Comparison of ENCODE assay signal across 11 cellular contexts in the genomic region with DNA sequence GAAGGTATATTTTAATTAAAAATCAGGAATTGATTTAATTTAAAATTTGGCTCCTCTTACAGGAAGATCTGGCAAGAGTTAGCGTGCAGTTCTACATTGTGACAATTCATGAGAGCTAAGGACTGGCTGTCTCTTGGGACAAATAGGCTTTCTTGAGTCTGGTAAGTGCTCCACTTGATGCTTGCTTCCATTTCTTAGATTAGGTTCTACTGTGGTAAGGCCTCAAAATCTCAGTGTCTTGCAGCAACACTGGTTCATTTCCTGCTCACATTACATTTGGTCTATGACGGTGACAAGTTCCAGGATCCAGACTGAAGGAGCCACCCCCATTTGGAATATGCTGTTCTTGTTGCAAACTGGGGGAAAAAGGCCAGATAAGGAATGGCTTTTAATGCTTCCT. TPM values are rescaled to one million over a fixed set of nuclear protein-coding genes. Genes with fewer than 3 reads are reported as not detected.
DNase-seq lines count a peak whose midpoint lies in the region; ATAC-seq and TF ChIP-seq lines count a peak whose summit lies in the region.
"Not testable (repeated sequence)": the region's sequence is repeated elsewhere in the genome, so short reads cannot be mapped to it uniquely, and the experiment has no call there.
"Had no signal": no experiment of that assay in that cellular context is flagged by ENCODE, and none has a peak within 500 bp of the region (broad histone marks: within the 10 kb centered on the region; RNA-seq: fewer than 3 reads in every experiment).

No MANE protein-coding gene starts in this region.

- not testable (repeated sequence) for DNase-seq in CD4-positive, alpha-beta T cell; activated CD4-positive, alpha-beta memory T cell treated with anti-CD3 and anti-CD28 coated beads for 36 hours; left cardiac atrium
- peak; percentile 4 for DNase-seq in choroid plexus epithelial cell (ENCODE audit: low read depth)

- H3K36me3 Mint-ChIP-seq in CD4-positive, alpha-beta T cell (ENCODE audit: low read depth); activated CD4-positive, alpha-beta memory T cell treated with anti-CD3 and anti-CD28 coated beads for 36 hours: not testable (repeated sequence)

- peak overlapping the region; percentile 83 for H3K4me3 Mint-ChIP-seq in CD4-positive, alpha-beta T cell
- peak overlapping the region; percentile 69 for H3K4me3 Mint-ChIP-seq in activated CD4-positive, alpha-beta memory T cell treated with anti-CD3 and anti-CD28 coated beads for 36 hours

- TF ChIP-seq CTCF in CD4-positive, alpha-beta T cell (IDR thresholded peaks at IDR 0.05); choroid plexus epithelial cell (conservative IDR thresholded peaks at IDR 0.05; ENCODE audit: low read depth, low read length): not testable (repeated sequence)

- intact Hi-C loops in CD4-positive, alpha-beta T cell (cut with DNase I, micrococcal nuclease); activated CD4-positive, alpha-beta memory T cell treated with anti-CD3 and anti-CD28 coated beads for 36 hours (cut with micrococcal nuclease); left cardiac atrium (cut with DNase I): not testable (repeated sequence)

- not testable (repeated sequence) for H3K4me1 ChIP-seq in HUES64 (ENCODE audit: insufficient read depth, low read length); rectal smooth muscle tissue (ENCODE audit: control insufficient read depth, insufficient read depth, low read length); thymus (ENCODE audit: control insufficient read depth, insufficient read depth, low read length)

- H3K4me1 Mint-ChIP-seq in CD4-positive, alpha-beta T cell (ENCODE audit: low read depth); activated CD4-positive, alpha-beta memory T cell treated with anti-CD3 and anti-CD28 coated beads for 36 hours (ENCODE audit: low read depth): not testable (repeated sequence)

- H3K9me3 Mint-ChIP-seq in CD4-positive, alpha-beta T cell; activated CD4-positive, alpha-beta memory T cell treated with anti-CD3 and anti-CD28 coated beads for 36 hours: not testable (repeated sequence)

- ATAC-seq in CD4-positive, alpha-beta T cell (ENCODE audit: poor library complexity), result not testable (repeated sequence)
- ATAC-seq in GM19452 (IDR thresholded peaks at IDR 0.05; ENCODE audit: unreplicated experiment) (peak; percentile 4), left cardiac atrium (peak; percentile 21 to 42)

- not testable (repeated sequence) for H3K27me3 ChIP-seq in CD4-positive, alpha-beta T cell (ENCODE audit: control insufficient read depth, insufficient read depth, low read length); rectal smooth muscle tissue (ENCODE audit: control insufficient read depth, insufficient read depth, low read length); thymus (ENCODE audit: control insufficient read depth, insufficient read depth)
- H3K27me3 ChIP-seq in HUES64 (ENCODE audit: insufficient read depth, low read length), result peaks cover 11% of the 10 kb centered on the region

- CTCF ChIA-PET in CD4-positive, alpha-beta T cell (lab: Charles Lee); activated CD4-positive, alpha-beta memory T cell treated with anti-CD3 and anti-CD28 coated beads for 36 hours (lab: Charles Lee): not testable (repeated sequence)

- H3K4me3 ChIP-seq in HUES64 (ENCODE audit: low read length) (peak overlapping the region; percentile 10; the same call in 1 of the 2 replicates), choroid plexus epithelial cell (ENCODE audit: low read depth, low read length) (peak overlapping the region; percentile 63), rectal smooth muscle tissue (ENCODE audit: low read length) (peak overlapping the region; percentile 21), thymus (ENCODE audit: low read length) (peak overlapping the region; percentile 60)

- H3K27ac Mint-ChIP-seq in CD4-positive, alpha-beta T cell; activated CD4-positive, alpha-beta memory T cell treated with anti-CD3 and anti-CD28 coated beads for 36 hours: not testable (repeated sequence)

- H3K27me3 Mint-ChIP-seq in CD4-positive, alpha-beta T cell, result peaks cover 23% of the 10 kb centered on the region
- peaks cover 10% of the 10 kb centered on the region for H3K27me3 Mint-ChIP-seq in activated CD4-positive, alpha-beta memory T cell treated with anti-CD3 and anti-CD28 coated beads for 36 hours

- not testable (repeated sequence) for H3K9me3 ChIP-seq in CD4-positive, alpha-beta T cell (ENCODE audit: control insufficient read depth, low read length); HUES64 (ENCODE audit: insufficient read depth, low read depth, low read length); thymus (ENCODE audit: control insufficient read depth)

- not testable (repeated sequence) for H3K36me3 ChIP-seq in HUES64 (ENCODE audit: insufficient read depth, low read length); rectal smooth muscle tissue (ENCODE audit: control insufficient read depth, insufficient read depth, low read length); thymus (ENCODE audit: control insufficient read depth, insufficient read depth)

- H3K9ac ChIP-seq in HUES64 (ENCODE audit: low read depth, low read length); rectal smooth muscle tissue (ENCODE audit: low read length): not testable (repeated sequence)

- not testable (repeated sequence) for H3K27ac ChIP-seq in CD4-positive, alpha-beta T cell (ENCODE audit: low read depth, low read length); HUES64 (ENCODE audit: low read depth, low read length); rectal smooth muscle tissue (ENCODE audit: low read depth, low read length); thymus (ENCODE audit: low read depth)

- POLR2A ChIA-PET in CD4-positive, alpha-beta T cell (lab: Charles Lee); activated CD4-positive, alpha-beta memory T cell treated with anti-CD3 and anti-CD28 coated beads for 36 hours (lab: Charles Lee): not testable (repeated sequence)

- WGBS in HUES64, result 100% methylated on average over 1 of the region's 2 CpGs
- 85% methylated on average over 1 of the region's 2 CpGs for WGBS in thymus

RNA-seq across cellular contexts. Expression of a gene that starts 7.1 kb away (rescaled TPM):
- not detected for total RNA-seq in CD4-positive, alpha-beta T cell
- polyA plus RNA-seq in HUES64 (2013, experiment 1 of 2), result not detected
- polyA plus RNA-seq in HUES64 (2013, experiment 2 of 2), result 0.25 TPM
- total RNA-seq in activated CD4-positive, alpha-beta memory T cell treated with anti-CD3 and anti-CD28 coated beads for 36 hours, result under 1 TPM; 0.44 to 0.50 TPM
- 1 to 10 TPM in 1 of 2 donors, under 1 TPM in 1; 0.74 to 1.3 TPM for total RNA-seq in left cardiac atrium
- polyA plus RNA-seq in thymus, result 1.8 TPM
- total RNA-seq: HT1080, mammary epithelial cell had no signal
- polyA plus RNA-seq: mammary epithelial cell, neural cell had no signal

Comparison
In these comparisons a context has a peak if more than half of its experiments do, and no peak if none do; other contexts are left out.
1. H3K4me3 ChIP-seq: peak in every context shown above with its lines; median percentile 63 in choroid plexus epithelial cell; 60 in thymus; 21 in rectal smooth muscle tissue; 10 in HUES64.